ENCODE assay signal across 30 cellular contexts in the genomic region with DNA sequence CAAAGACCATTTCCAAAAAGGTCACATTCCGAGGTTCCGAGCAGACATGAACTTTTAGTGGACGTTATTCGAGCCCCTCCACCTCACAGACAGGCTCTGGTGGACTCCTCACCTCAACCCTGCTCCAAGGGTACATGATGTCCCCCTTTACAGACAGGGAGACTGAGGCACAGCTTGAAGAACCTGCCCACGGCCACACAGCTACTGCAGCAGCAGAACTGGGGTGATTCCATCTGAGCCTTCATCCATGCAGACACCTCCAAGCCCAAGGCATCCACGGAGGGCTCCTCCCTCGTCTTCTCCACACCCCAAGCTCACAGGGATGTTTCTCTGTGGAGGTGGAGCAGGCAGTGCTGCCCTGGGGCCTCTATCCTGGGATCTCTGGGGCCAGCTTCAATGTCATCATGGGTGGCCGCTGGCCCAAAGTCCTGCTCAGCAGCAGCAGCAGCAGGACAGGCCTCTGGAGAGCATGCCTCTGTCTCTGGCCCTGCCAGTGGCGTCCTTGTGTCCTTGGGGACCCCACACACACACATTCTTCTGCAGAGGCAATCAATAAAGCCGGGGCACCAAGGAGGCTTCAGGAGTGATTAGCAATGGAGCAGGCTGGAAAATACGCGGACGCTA. TPM values are rescaled to one million over a fixed set of nuclear protein-coding genes. Genes with fewer than 3 reads are reported as not detected.
DNase-seq lines count a peak whose midpoint lies in the region; ATAC-seq, FAIRE-seq and TF ChIP-seq lines count a peak whose summit lies in the region.
"Had no signal": no experiment of that assay in that cellular context is flagged by ENCODE, and none has a peak within 500 bp of the region (broad histone marks: within the 10 kb centered on the region; RNA-seq: fewer than 3 reads in every experiment).

No MANE protein-coding gene starts in this region.

- no peak for FAIRE-seq in D721Med (lab: Jason Lieb, UNC)
- FAIRE-seq: colon, kidney, small intestine had no signal

- no peak overlapping the region; the same call in 1 of the 2 replicates for H3K4me2 ChIP-seq in OCI-LY1 (ENCODE audit: low read length)
- H3K4me2 ChIP-seq: PC-9 had no signal

- no peak overlapping the region for H3K4me3 ChIP-seq in OCI-LY1 (ENCODE audit: low read depth, low read length, poor library complexity, severe bottlenecking)
- H3K4me3 ChIP-seq in lower lobe of right lung, result no peak overlapping the region
- H3K4me3 ChIP-seq: breast epithelium, GM23248, heart left ventricle, PC-9, SJCRH30, stomach had no signal

- H3K9me2 ChIP-seq in OCI-LY1 (ENCODE audit: low read depth, low read length), result no peaks in the 10 kb centered on the region

- H3K4me3 Mint-ChIP-seq in T-helper 2 cell treated with Interferon-gamma antibody and Interleukin-4, amounts not matched to agents 5 μg/mL and 100 μg/mL, for 36 hours, result no peak overlapping the region
- H3K4me3 Mint-ChIP-seq: activated naive CD4-positive, alpha-beta T cell treated with anti-CD3 and anti-CD28 coated beads for 36 hours; activated T-cell treated with anti-CD3 and anti-CD28 coated beads, Interleukin-2, amount 50 U/mL, for 72 hours; CD14-positive monocyte; effector memory CD8-positive, alpha-beta T cell; HFFc6; T-cell had no signal

- H3K27ac ChIP-seq in OCI-LY1 (ENCODE audit: low read depth, low read length, poor library complexity, severe bottlenecking) (peak overlapping the region; percentile 86), lower lobe of right lung (no peak overlapping the region), substantia nigra (ENCODE audit: low read depth, low read length, poor library complexity, severe bottlenecking) (peak overlapping the region; percentile 35)
- H3K27ac ChIP-seq: GM23248, neutrophil, PC-9, SJCRH30 had no signal

- H3K9me3 Mint-ChIP-seq in T-helper 2 cell treated with Interferon-gamma antibody and Interleukin-4, amounts not matched to agents 5 μg/mL and 100 μg/mL, for 36 hours, result no peaks in the 10 kb centered on the region
- H3K9me3 Mint-ChIP-seq: activated naive CD4-positive, alpha-beta T cell treated with anti-CD3 and anti-CD28 coated beads for 36 hours; activated T-cell treated with anti-CD3 and anti-CD28 coated beads, Interleukin-2, amount 50 U/mL, for 72 hours; effector memory CD8-positive, alpha-beta T cell; HFFc6; T-cell had no signal

- H2AFZ ChIP-seq in OCI-LY1 (ENCODE audit: low read length), result no peak overlapping the region
- H2AFZ ChIP-seq: GM23248, PC-9 had no signal

- in situ Hi-C loops in G401 (cut with HindIII; ENCODE audit: low sequenced_read_pairs), result no loop called here

- H3K27ac Mint-ChIP-seq in T-helper 2 cell treated with Interferon-gamma antibody and Interleukin-4, amounts not matched to agents 5 μg/mL and 100 μg/mL, for 36 hours, result no peak overlapping the region
- H3K27ac Mint-ChIP-seq: activated naive CD4-positive, alpha-beta T cell treated with anti-CD3 and anti-CD28 coated beads for 36 hours; activated T-cell treated with anti-CD3 and anti-CD28 coated beads, Interleukin-2, amount 50 U/mL, for 72 hours; CD14-positive monocyte; effector memory CD8-positive, alpha-beta T cell; HFFc6; T-cell had no signal

- H3K36me3 Mint-ChIP-seq in T-helper 2 cell treated with Interferon-gamma antibody and Interleukin-4, amounts not matched to agents 5 μg/mL and 100 μg/mL, for 36 hours (ENCODE audit: low read depth), result peaks cover 2% of the 10 kb centered on the region

- DNase-seq in D721Med (ENCODE audit: insufficient read length, low spot score) (peak; percentile 11), lower lobe of right lung (peak; percentile 30), substantia nigra (lab: John Stamatoyannopoulos, UW) (no peak), dedifferentiated amniotic fluid mesenchymal stem cell (ENCODE audit: extremely low spot score) (no peak), G401 (ENCODE audit: low spot score) (no peak)
- no peak for DNase-seq in T-helper 2 cell treated with Interferon-gamma antibody and Interleukin-4, amounts not matched to agents 5 μg/mL and 100 μg/mL, for 36 hours (ENCODE audit: low spot score)
- DNase-seq: activated CD4-positive, alpha-beta T cell treated with anti-CD3 and anti-CD28 coated beads, Interleukin-2, amount 50 U/mL, for 4 hours; activated naive CD4-positive, alpha-beta T cell treated with anti-CD3 and anti-CD28 coated beads for 36 hours; activated T-cell treated with anti-CD3 and anti-CD28 coated beads, Interleukin-2, amount 50 U/mL, for 72 hours; effector memory CD8-positive, alpha-beta T cell; erythroblast; HFFc6; kidney; mammary epithelial cell; NCI-H1092; NCI-H2171 treated with DMSO at 0.1 percent for 48 hours; PC-9; SJCRH30; stimulated activated CD4-positive, alpha-beta T cell treated with anti-CD3 and anti-CD28 coated beads, Interleukin-2, amount 100 ng/mL, for 24 hours; stomach; T-cell had no signal

- H3K36me3 ChIP-seq in OCI-LY1 (ENCODE audit: insufficient read depth, low read length), result no peaks in the 10 kb centered on the region
- H3K36me3 ChIP-seq in lower lobe of right lung, result peaks cover 3% of the 10 kb centered on the region
- H3K36me3 ChIP-seq: breast epithelium, SJCRH30 had no signal

- TF ChIP-seq CTCF in D721Med (IDR thresholded peaks at IDR 0.05; ENCODE audit: insufficient read depth, missing control alignments) (no peak), OCI-LY1 (IDR thresholded peaks at IDR 0.05; ENCODE audit: low read length) (no peak), lower lobe of right lung (IDR thresholded peaks at IDR 0.05) (no peak)

- peak overlapping the region; percentile 22; the same call in 1 of the 2 replicates for H3K9ac ChIP-seq in OCI-LY1 (ENCODE audit: low read length)
- H3K9ac ChIP-seq: GM23248 had no signal

- no peaks in the 10 kb centered on the region for H3K4me1 Mint-ChIP-seq in T-helper 2 cell treated with Interferon-gamma antibody and Interleukin-4, amounts not matched to agents 5 μg/mL and 100 μg/mL, for 36 hours (ENCODE audit: low read depth)

- intact Hi-C loops in lower lobe of right lung (cut with DNase I), result no loop called here

- ATAC-seq in lower lobe of right lung, result no peak
- ATAC-seq in GM19455 (IDR thresholded peaks at IDR 0.05; ENCODE audit: unreplicated experiment), result no peak
- ATAC-seq: activated T-cell treated with anti-CD3 and anti-CD28 coated beads, Interleukin-2, amount 50 U/mL, for 72 hours; effector memory CD8-positive, alpha-beta T cell; T-cell had no signal

- H3K27me3 Mint-ChIP-seq in T-helper 2 cell treated with Interferon-gamma antibody and Interleukin-4, amounts not matched to agents 5 μg/mL and 100 μg/mL, for 36 hours (ENCODE audit: low read depth), result no peaks in the 10 kb centered on the region
- H3K27me3 Mint-ChIP-seq: effector memory CD8-positive, alpha-beta T cell; T-cell had no signal

- no peaks in the 10 kb centered on the region for H3F3A ChIP-seq in OCI-LY1 (ENCODE audit: insufficient read depth, low read length)

- H3K9me3 ChIP-seq in OCI-LY1 (ENCODE audit: low read length), result no peaks in the 10 kb centered on the region
- no peaks in the 10 kb centered on the region for H3K9me3 ChIP-seq in lower lobe of right lung
- H3K9me3 ChIP-seq: neutrophil, SJCRH30, stomach had no signal

- no peaks in the 10 kb centered on the region for H4K20me1 ChIP-seq in OCI-LY1 (ENCODE audit: insufficient read depth, low read length)

- H3K27me3 ChIP-seq in OCI-LY1 (ENCODE audit: insufficient read depth, low read length) (no peaks in the 10 kb centered on the region), lower lobe of right lung (ENCODE audit: low read depth) (no peaks in the 10 kb centered on the region)
- H3K27me3 ChIP-seq: breast epithelium, heart left ventricle, neutrophil, SJCRH30, stomach had no signal

- H3K4me1 ChIP-seq in OCI-LY1 (ENCODE audit: insufficient read depth, low read length, severe bottlenecking) (peaks cover 48% of the 10 kb centered on the region), lower lobe of right lung (no peaks in the 10 kb centered on the region)
- H3K4me1 ChIP-seq: breast epithelium, SJCRH30 had no signal

- H3K79me2 ChIP-seq in OCI-LY1 (ENCODE audit: insufficient read depth, low read length), result no peaks in the 10 kb centered on the region

RNA-seq across cellular contexts. Expression of gene ADI1, which starts 31.3 kb away (rescaled TPM):
- 60.2 TPM for total RNA-seq in lower lobe of right lung
- 48.4 and 63.2 TPM in 2 replicates for total RNA-seq in G401 (2014; rRNA removed; shearing (Covaris generic))

Comparison
In these comparisons a context has a peak if more than half of its experiments do, and no peak if none do; other contexts are left out.
1. DNase-seq: peak in D721Med (single experiment) and lower lobe of right lung (single experiment); none in substantia nigra (0 of 49), T-helper 2 cell treated with Interferon-gamma antibody and Interleukin-4, amounts not matched to agents 5 μg/mL and 100 μg/mL, for 36 hours (single experiment), dedifferentiated amniotic fluid mesenchymal stem cell (single experiment) and G401 (single experiment).